1 cellular context compared by ENCODE assay signal in genomic region chr2:69931832-69932595, GRCh38.
TF ChIP-seq lines count a peak whose summit lies in the region.

No MANE protein-coding gene starts in this region.

TF ChIP-seq in IMR-90, 13 proteins besides CTCF, POLR2A, EP300 and RAD21 (continued from another document):
- no peak for TF ChIP-seq RFX5 (IDR thresholded peaks at IDR 0.05; ENCODE audit: low read depth, low read length)
- TF ChIP-seq FOS (IDR thresholded peaks at IDR 0.05; ENCODE audit: low read depth, low read length), result no peak
- no peak for TF ChIP-seq SMC3 (IDR thresholded peaks at IDR 0.05; ENCODE audit: low read depth, low read length)
- TF ChIP-seq MAFK (IDR thresholded peaks at IDR 0.05; ENCODE audit: low read depth, low read length), result no peak
- TF ChIP-seq NFE2L2 (IDR thresholded peaks at IDR 0.05; ENCODE audit: low read depth, low read length), result no peak
- TF ChIP-seq USF2 (IDR thresholded peaks at IDR 0.05; ENCODE audit: low read depth, low read length), result no peak
- TF ChIP-seq BHLHE40 (IDR thresholded peaks at IDR 0.05; ENCODE audit: low read depth, low read length), result no peak
- TF ChIP-seq MXI1 (IDR thresholded peaks at IDR 0.05; ENCODE audit: borderline replicate concordance, low read depth, low read length), result no peak
- TF ChIP-seq ELK1 (IDR thresholded peaks at IDR 0.05; ENCODE audit: borderline replicate concordance, low read depth, low read length), result no peak
